In genomic region chr22:25447067-25447688, GRCh38 we compare ENCODE assay signal across 1 cellular context.
A peak's percentile ranks its signal among the peaks of the same experiment; 100 is the strongest.
TF ChIP-seq lines count a peak whose summit lies in the region.

No MANE protein-coding gene starts in this region.

TF ChIP-seq in HepG2, 621 proteins besides CTCF, POLR2A, EP300 and RAD21 (continued from another document and continues in another):
- TF ChIP-seq DRAP1 (CRISPR knock-in tag; IDR thresholded peaks at IDR 0.05) (peak; percentile 68; the same call in 1 of the 2 replicates), TOPORS (CRISPR knock-in tag; IDR thresholded peaks at IDR 0.05) (0 out of 2 replicates have a peak, but pooled peaks have one; percentile 29), HOXA5 (CRISPR knock-in tag; IDR thresholded peaks at IDR 0.05) (no peak), ETV5 (CRISPR knock-in tag; IDR thresholded peaks at IDR 0.05; ENCODE audit: borderline replicate concordance) (peak; percentile 78; the same call in 1 of the 2 replicates), POLR2G (IDR thresholded peaks at IDR 0.05; ENCODE audit: low read depth, low read length) (peak; percentile 42; the same call in 1 of the 2 replicates), SRF (IDR thresholded peaks at IDR 0.05; ENCODE audit: low read depth, low read length) (no peak), GFI1 (CRISPR knock-in tag; IDR thresholded peaks at IDR 0.05; ENCODE audit: borderline replicate concordance) (0 out of 2 replicates have a peak, but pooled peaks have one; percentile 3), POLR2AphosphoS5 (IDR thresholded peaks at IDR 0.05; ENCODE audit: low read depth, low read length) (peak; percentile 44), NFYB (CRISPR knock-in tag; IDR thresholded peaks at IDR 0.05) (no peak), MYC (CRISPR knock-in tag; IDR thresholded peaks at IDR 0.05; ENCODE audit: borderline replicate concordance) (no peak; the same call in 1 of the 2 replicates), ZNF546 (CRISPR knock-in tag; conservative IDR thresholded peaks at IDR 0.05) (no peak), STAG1 (CRISPR knock-in tag; IDR thresholded peaks at IDR 0.05) (0 out of 2 replicates have a peak, but pooled peaks have one; percentile 3), ARID5B (CRISPR knock-in tag; IDR thresholded peaks at IDR 0.05) (peak; percentile 49; the same call in 1 of the 2 replicates), KAT8 (CRISPR knock-in tag; IDR thresholded peaks at IDR 0.05) (0 out of 2 replicates have a peak, but pooled peaks have one; percentile 16), ZNF605 (CRISPR knock-in tag; IDR thresholded peaks at IDR 0.05) (no peak), ZNF296 (CRISPR knock-in tag; conservative IDR thresholded peaks at IDR 0.05) (no peak), TBP (CRISPR knock-in tag; IDR thresholded peaks at IDR 0.05) (no peak), GLI4 (CRISPR knock-in tag; IDR thresholded peaks at IDR 0.05; ENCODE audit: borderline replicate concordance) (peak; percentile 18; the same call in 1 of the 2 replicates), ZNF670 (CRISPR knock-in tag; IDR thresholded peaks at IDR 0.05; ENCODE audit: borderline replicate concordance) (no peak), ZSCAN25 (CRISPR knock-in tag; IDR thresholded peaks at IDR 0.05) (0 out of 2 replicates have a peak, but pooled peaks have one; percentile 10), ZNF567 (CRISPR knock-in tag; IDR thresholded peaks at IDR 0.05; ENCODE audit: borderline replicate concordance) (0 out of 2 replicates have a peak, but pooled peaks have one; percentile 56), ZNF138 (CRISPR knock-in tag; IDR thresholded peaks at IDR 0.05; ENCODE audit: low read depth) (no peak), PHF21A (CRISPR knock-in tag; IDR thresholded peaks at IDR 0.05) (no peak), HOXD1 (CRISPR knock-in tag; IDR thresholded peaks at IDR 0.05) (no peak), NR2F2 (IDR thresholded peaks at IDR 0.05; ENCODE audit: borderline replicate concordance, low read depth) (no peak), SRY (CRISPR knock-in tag; IDR thresholded peaks at IDR 0.05) (no peak), ZNF543 (CRISPR knock-in tag; IDR thresholded peaks at IDR 0.05) (no peak), TRIM24 (CRISPR knock-in tag; IDR thresholded peaks at IDR 0.05) (no peak)
- TF ChIP-seq, protein P1, sequence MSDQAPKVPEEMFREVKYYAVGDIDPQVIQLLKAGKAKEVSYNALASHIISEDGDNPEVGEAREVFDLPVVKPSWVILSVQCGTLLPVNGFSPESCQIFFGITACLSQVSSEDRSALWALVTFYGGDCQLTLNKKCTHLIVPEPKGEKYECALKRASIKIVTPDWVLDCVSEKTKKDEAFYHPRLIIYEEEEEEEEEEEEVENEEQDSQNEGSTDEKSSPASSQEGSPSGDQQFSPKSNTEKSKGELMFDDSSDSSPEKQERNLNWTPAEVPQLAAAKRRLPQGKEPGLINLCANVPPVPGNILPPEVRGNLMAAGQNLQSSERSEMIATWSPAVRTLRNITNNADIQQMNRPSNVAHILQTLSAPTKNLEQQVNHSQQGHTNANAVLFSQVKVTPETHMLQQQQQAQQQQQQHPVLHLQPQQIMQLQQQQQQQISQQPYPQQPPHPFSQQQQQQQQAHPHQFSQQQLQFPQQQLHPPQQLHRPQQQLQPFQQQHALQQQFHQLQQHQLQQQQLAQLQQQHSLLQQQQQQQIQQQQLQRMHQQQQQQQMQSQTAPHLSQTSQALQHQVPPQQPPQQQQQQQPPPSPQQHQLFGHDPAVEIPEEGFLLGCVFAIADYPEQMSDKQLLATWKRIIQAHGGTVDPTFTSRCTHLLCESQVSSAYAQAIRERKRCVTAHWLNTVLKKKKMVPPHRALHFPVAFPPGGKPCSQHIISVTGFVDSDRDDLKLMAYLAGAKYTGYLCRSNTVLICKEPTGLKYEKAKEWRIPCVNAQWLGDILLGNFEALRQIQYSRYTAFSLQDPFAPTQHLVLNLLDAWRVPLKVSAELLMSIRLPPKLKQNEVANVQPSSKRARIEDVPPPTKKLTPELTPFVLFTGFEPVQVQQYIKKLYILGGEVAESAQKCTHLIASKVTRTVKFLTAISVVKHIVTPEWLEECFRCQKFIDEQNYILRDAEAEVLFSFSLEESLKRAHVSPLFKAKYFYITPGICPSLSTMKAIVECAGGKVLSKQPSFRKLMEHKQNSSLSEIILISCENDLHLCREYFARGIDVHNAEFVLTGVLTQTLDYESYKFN (CRISPR knock-in tag; conservative IDR thresholded peaks at IDR 0.05), result peak; percentile 38
- TF ChIP-seq, protein P2, sequence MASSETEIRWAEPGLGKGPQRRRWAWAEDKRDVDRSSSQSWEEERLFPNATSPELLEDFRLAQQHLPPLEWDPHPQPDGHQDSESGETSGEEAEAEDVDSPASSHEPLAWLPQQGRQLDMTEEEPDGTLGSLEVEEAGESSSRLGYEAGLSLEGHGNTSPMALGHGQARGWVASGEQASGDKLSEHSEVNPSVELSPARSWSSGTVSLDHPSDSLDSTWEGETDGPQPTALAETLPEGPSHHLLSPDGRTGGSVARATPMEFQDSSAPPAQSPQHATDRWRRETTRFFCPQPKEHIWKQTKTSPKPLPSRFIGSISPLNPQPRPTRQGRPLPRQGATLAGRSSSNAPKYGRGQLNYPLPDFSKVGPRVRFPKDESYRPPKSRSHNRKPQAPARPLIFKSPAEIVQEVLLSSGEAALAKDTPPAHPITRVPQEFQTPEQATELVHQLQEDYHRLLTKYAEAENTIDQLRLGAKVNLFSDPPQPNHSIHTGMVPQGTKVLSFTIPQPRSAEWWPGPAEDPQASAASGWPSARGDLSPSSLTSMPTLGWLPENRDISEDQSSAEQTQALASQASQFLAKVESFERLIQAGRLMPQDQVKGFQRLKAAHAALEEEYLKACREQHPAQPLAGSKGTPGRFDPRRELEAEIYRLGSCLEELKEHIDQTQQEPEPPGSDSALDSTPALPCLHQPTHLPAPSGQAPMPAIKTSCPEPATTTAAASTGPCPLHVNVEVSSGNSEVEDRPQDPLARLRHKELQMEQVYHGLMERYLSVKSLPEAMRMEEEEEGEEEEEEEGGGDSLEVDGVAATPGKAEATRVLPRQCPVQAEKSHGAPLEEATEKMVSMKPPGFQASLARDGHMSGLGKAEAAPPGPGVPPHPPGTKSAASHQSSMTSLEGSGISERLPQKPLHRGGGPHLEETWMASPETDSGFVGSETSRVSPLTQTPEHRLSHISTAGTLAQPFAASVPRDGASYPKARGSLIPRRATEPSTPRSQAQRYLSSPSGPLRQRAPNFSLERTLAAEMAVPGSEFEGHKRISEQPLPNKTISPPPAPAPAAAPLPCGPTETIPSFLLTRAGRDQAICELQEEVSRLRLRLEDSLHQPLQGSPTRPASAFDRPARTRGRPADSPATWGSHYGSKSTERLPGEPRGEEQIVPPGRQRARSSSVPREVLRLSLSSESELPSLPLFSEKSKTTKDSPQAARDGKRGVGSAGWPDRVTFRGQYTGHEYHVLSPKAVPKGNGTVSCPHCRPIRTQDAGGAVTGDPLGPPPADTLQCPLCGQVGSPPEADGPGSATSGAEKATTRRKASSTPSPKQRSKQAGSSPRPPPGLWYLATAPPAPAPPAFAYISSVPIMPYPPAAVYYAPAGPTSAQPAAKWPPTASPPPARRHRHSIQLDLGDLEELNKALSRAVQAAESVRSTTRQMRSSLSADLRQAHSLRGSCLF (CRISPR knock-in tag; IDR thresholded peaks at IDR 0.05; ENCODE audit: borderline replicate concordance), result no peak
- TF ChIP-seq, protein P3, sequence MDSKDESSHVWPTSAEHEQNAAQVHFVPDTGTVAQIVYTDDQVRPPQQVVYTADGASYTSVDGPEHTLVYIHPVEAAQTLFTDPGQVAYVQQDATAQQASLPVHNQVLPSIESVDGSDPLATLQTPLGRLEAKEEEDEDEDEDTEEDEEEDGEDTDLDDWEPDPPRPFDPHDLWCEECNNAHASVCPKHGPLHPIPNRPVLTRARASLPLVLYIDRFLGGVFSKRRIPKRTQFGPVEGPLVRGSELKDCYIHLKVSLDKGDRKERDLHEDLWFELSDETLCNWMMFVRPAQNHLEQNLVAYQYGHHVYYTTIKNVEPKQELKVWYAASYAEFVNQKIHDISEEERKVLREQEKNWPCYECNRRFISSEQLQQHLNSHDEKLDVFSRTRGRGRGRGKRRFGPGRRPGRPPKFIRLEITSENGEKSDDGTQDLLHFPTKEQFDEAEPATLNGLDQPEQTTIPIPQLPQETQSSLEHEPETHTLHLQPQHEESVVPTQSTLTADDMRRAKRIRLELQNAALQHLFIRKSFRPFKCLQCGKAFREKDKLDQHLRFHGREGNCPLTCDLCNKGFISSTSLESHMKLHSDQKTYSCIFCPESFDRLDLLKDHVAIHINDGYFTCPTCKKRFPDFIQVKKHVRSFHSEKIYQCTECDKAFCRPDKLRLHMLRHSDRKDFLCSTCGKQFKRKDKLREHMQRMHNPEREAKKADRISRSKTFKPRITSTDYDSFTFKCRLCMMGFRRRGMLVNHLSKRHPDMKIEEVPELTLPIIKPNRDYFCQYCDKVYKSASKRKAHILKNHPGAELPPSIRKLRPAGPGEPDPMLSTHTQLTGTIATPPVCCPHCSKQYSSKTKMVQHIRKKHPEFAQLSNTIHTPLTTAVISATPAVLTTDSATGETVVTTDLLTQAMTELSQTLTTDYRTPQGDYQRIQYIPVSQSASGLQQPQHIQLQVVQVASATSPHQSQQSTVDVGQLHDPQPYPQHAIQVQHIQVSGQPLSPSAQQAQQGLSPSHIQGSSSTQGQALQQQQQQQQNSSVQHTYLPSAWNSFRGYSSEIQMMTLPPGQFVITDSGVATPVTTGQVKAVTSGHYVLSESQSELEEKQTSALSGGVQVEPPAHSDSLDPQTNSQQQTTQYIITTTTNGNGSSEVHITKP (CRISPR knock-in tag; IDR thresholded peaks at IDR 0.05; ENCODE audit: low read depth), result no peak
- TF ChIP-seq, protein P4, sequence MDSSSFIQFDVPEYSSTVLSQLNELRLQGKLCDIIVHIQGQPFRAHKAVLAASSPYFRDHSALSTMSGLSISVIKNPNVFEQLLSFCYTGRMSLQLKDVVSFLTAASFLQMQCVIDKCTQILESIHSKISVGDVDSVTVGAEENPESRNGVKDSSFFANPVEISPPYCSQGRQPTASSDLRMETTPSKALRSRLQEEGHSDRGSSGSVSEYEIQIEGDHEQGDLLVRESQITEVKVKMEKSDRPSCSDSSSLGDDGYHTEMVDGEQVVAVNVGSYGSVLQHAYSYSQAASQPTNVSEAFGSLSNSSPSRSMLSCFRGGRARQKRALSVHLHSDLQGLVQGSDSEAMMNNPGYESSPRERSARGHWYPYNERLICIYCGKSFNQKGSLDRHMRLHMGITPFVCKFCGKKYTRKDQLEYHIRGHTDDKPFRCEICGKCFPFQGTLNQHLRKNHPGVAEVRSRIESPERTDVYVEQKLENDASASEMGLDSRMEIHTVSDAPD (CRISPR knock-in tag; IDR thresholded peaks at IDR 0.05), result peak; percentile 25; the same call in 1 of the 2 replicates
- TF ChIP-seq, protein P5, sequence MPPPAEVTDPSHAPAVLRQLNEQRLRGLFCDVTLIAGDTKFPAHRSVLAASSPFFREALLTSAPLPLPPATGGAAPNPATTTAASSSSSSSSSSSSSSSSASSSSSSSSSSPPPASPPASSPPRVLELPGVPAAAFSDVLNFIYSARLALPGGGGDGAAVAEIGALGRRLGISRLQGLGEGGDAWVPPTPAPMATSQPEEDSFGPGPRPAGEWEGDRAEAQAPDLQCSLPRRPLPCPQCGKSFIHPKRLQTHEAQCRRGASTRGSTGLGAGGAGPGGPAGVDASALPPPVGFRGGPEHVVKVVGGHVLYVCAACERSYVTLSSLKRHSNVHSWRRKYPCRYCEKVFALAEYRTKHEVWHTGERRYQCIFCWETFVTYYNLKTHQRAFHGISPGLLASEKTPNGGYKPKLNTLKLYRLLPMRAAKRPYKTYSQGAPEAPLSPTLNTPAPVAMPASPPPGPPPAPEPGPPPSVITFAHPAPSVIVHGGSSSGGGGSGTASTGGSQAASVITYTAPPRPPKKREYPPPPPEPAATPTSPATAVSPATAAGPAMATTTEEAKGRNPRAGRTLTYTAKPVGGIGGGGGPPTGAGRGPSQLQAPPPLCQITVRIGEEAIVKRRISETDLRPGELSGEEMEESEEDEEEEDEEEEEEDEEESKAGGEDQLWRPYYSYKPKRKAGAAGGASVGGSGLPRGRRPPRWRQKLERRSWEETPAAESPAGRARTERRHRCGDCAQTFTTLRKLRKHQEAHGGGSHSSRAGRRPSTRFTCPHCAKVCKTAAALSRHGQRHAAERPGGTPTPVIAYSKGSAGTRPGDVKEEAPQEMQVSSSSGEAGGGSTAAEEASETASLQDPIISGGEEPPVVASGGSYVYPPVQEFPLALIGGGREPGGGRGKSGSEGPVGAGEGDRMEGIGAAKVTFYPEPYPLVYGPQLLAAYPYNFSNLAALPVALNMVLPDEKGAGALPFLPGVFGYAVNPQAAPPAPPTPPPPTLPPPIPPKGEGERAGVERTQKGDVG (CRISPR knock-in tag; IDR thresholded peaks at IDR 0.05; ENCODE audit: borderline replicate concordance), result no peak
